ENCODE assay signal across 9 cellular contexts in the genomic region with DNA sequence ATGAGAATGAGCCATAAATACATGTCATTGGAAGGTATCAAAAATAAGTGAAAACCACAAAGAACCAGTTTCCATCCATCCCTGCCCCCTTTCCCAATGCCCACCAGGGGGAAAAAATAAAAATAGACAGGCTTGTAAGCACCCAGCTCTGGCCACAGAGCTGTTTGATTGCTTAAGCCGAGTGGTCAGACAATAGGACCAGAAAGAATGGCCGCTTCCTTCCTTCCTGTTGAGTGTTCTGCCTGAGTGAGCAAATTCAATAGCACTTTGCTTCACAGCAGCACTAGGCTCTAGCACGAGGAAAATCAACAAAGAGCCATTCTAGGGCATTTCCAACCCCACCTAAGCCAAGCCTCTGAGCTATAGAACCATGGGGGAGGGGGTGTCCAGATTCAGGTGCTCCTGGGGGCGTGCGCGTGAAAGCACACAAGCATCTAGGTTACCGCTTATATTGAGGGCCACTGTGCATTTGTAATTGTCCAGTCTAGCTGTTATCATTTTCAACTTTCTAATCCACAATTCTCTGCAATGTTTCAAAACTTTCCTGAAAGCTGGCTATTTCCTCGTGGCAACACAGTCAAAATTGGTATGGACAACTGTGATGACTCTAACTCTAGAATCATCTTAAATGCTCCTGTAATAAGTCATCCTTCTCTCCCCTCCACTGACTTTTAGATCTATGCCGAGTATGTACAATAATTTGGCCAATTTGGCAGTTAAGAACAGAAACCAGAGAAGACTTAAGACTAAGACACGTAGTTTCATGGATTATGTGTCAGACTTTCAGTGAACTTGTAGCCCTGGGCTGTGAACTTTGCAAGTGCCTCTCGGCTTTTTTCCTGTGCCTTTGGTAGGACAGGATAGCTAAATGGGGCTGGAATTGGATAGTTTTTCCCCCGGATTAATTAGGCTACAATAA.
DNase-seq lines count a peak whose midpoint lies in the region; ATAC-seq and TF ChIP-seq lines count a peak whose summit lies in the region.
"Had no signal": no experiment of that assay in that cellular context is flagged by ENCODE, and none has a peak within 500 bp of the region (broad histone marks: within the 10 kb centered on the region; RNA-seq: fewer than 3 reads in every experiment).

No MANE protein-coding gene starts in this region.

- ATAC-seq in GM19463 (IDR thresholded peaks at IDR 0.05; ENCODE audit: unreplicated experiment) (peak; percentile 68), HG03039 (IDR thresholded peaks at IDR 0.05; ENCODE audit: unreplicated experiment) (no peak)

- peak; percentile 51 for DNase-seq in NCI-H69 (lab: John Stamatoyannopoulos, UW)
- DNase-seq in epithelial cell of proximal tubule (ENCODE audit: low read depth): peak; percentile 58
- DNase-seq in non-pigmented ciliary epithelial cell (ENCODE audit: low read depth): peak; percentile 54
- no peak for DNase-seq in activated naive CD4-positive, alpha-beta T cell treated with anti-CD3 and anti-CD28 coated beads, Interleukin-2, amount 10 ng/mL, durations not matched to agents 7 days and 5 days
- DNase-seq in activated naive CD4-positive, alpha-beta T cell treated with anti-CD3 and anti-CD28 coated beads for 36 hours: no peak
- no peak for DNase-seq in GDM1 (lab: John Stamatoyannopoulos, UW)
- DNase-seq: naive B cell had no signal

- no peaks in the 10 kb centered on the region for H3K27me3 Mint-ChIP-seq in activated naive CD4-positive, alpha-beta T cell treated with anti-CD3 and anti-CD28 coated beads, Interleukin-2, amount 10 ng/mL, durations not matched to agents 7 days and 5 days
- peaks cover 4% of the 10 kb centered on the region for H3K27me3 Mint-ChIP-seq in activated naive CD4-positive, alpha-beta T cell treated with anti-CD3 and anti-CD28 coated beads for 36 hours (ENCODE audit: low read depth)

- H3K4me1 Mint-ChIP-seq in activated naive CD4-positive, alpha-beta T cell treated with anti-CD3 and anti-CD28 coated beads, Interleukin-2, amount 10 ng/mL, durations not matched to agents 7 days and 5 days: no peaks in the 10 kb centered on the region
- H3K4me1 Mint-ChIP-seq in activated naive CD4-positive, alpha-beta T cell treated with anti-CD3 and anti-CD28 coated beads for 36 hours (ENCODE audit: low read depth): no peaks in the 10 kb centered on the region

- H3K27ac Mint-ChIP-seq in activated naive CD4-positive, alpha-beta T cell treated with anti-CD3 and anti-CD28 coated beads, Interleukin-2, amount 10 ng/mL, durations not matched to agents 7 days and 5 days: no peak overlapping the region
- H3K27ac Mint-ChIP-seq in activated naive CD4-positive, alpha-beta T cell treated with anti-CD3 and anti-CD28 coated beads for 36 hours: no peak overlapping the region

- H3K4me3 ChIP-seq in epithelial cell of proximal tubule (ENCODE audit: low read depth, low read length): no peak overlapping the region

- intact Hi-C loops in activated naive CD4-positive, alpha-beta T cell treated with anti-CD3 and anti-CD28 coated beads for 36 hours (cut with micrococcal nuclease): no loop called here

- CTCF ChIA-PET in activated naive CD4-positive, alpha-beta T cell treated with anti-CD3 and anti-CD28 coated beads, Interleukin-2, amount 10 ng/mL, durations not matched to agents 7 days and 5 days (lab: Charles Lee): no interaction called here
- CTCF ChIA-PET in activated naive CD4-positive, alpha-beta T cell treated with anti-CD3 and anti-CD28 coated beads for 36 hours (lab: Charles Lee): no interaction called here

- H3K9me3 Mint-ChIP-seq in activated naive CD4-positive, alpha-beta T cell treated with anti-CD3 and anti-CD28 coated beads, Interleukin-2, amount 10 ng/mL, durations not matched to agents 7 days and 5 days: peaks cover 7% of the 10 kb centered on the region
- H3K9me3 Mint-ChIP-seq in activated naive CD4-positive, alpha-beta T cell treated with anti-CD3 and anti-CD28 coated beads for 36 hours: peaks cover 2% of the 10 kb centered on the region

- H3K4me3 Mint-ChIP-seq in activated naive CD4-positive, alpha-beta T cell treated with anti-CD3 and anti-CD28 coated beads, Interleukin-2, amount 10 ng/mL, durations not matched to agents 7 days and 5 days: no peak overlapping the region
- no peak overlapping the region for H3K4me3 Mint-ChIP-seq in activated naive CD4-positive, alpha-beta T cell treated with anti-CD3 and anti-CD28 coated beads for 36 hours
- H3K4me3 Mint-ChIP-seq: naive B cell had no signal

- H3K36me3 Mint-ChIP-seq in activated naive CD4-positive, alpha-beta T cell treated with anti-CD3 and anti-CD28 coated beads, Interleukin-2, amount 10 ng/mL, durations not matched to agents 7 days and 5 days: no peaks in the 10 kb centered on the region
- H3K36me3 Mint-ChIP-seq in activated naive CD4-positive, alpha-beta T cell treated with anti-CD3 and anti-CD28 coated beads for 36 hours (ENCODE audit: low read depth): no peaks in the 10 kb centered on the region

- TF ChIP-seq CTCF in epithelial cell of proximal tubule (conservative IDR thresholded peaks at IDR 0.05; ENCODE audit: low read depth, low read length): peak; percentile 14

Comparison
In these comparisons a context has a peak if more than half of its experiments do, and no peak if none do; other contexts are left out.
1. DNase-seq: peak in NCI-H69 (single experiment), epithelial cell of proximal tubule (single experiment) and non-pigmented ciliary epithelial cell (single experiment); none in activated naive CD4-positive, alpha-beta T cell treated with anti-CD3 and anti-CD28 coated beads, Interleukin-2, amount 10 ng/mL, durations not matched to agents 7 days and 5 days (single experiment), activated naive CD4-positive, alpha-beta T cell treated with anti-CD3 and anti-CD28 coated beads for 36 hours (single experiment) and GDM1 (single experiment).